In the genomic region with DNA sequence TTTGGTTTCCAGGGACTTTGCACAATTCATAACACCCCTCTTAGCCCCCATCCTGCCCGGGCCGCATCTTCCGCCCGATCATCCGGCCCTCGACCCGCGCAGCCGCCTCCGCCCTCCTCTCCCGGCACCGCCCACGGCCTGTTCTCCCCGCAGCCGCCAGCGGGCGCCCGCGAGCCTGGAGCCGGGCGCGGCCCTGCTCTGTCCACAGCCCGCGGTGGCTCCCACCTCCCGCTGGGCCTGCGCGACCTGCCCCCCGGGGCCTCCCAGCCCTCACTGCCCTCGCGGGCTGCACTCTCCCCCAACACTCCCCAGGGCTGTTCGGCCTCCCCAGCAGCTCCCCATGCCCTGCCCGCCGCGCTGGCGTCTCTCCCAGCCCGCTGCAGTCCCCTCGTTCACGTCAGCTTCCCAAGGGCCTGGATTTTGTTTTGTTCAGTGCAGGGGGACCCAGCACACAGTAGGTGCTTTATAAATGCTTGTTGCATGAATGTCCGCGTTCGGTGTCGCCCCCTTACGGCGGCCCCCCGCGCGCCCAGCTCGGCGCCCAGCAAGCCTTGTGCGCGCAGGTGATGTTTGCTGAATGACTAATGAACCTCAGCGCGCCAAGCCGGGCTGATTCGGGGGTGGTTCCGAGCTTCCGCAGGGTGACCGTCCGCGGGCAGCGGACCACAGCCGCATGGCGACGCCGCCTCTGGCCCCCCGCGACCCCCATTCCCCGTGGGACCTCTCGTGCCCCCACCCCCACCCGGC, we compare ENCODE assay signal across 1 cellular context.
TF ChIP-seq lines count a peak whose summit lies in the region.

No MANE protein-coding gene starts in this region.

TF ChIP-seq in SK-N-SH, 30 proteins besides CTCF, POLR2A, EP300 and RAD21 (continued from another document):
- TF ChIP-seq NRF1 (IDR thresholded peaks at IDR 0.05; ENCODE audit: low read depth, low read length): peak; percentile 62
- TF ChIP-seq REST (IDR thresholded peaks at IDR 0.05; ENCODE audit: low read depth, low read length): peak; percentile 58; the same call in 1 of the 2 replicates
- no peak for TF ChIP-seq EZH2phosphoT487 (IDR thresholded peaks at IDR 0.05; ENCODE audit: borderline replicate concordance, low read depth)
- TF ChIP-seq FOXJ3 (CRISPR knock-in tag; IDR thresholded peaks at IDR 0.05): no peak
- TF ChIP-seq TEAD4 (IDR thresholded peaks at IDR 0.05; ENCODE audit: borderline replicate concordance, insufficient read depth): no peak
- TF ChIP-seq POLR2AphosphoS5 (IDR thresholded peaks at IDR 0.05; ENCODE audit: low read depth, low read length): no peak
- TF ChIP-seq CHD2 (IDR thresholded peaks at IDR 0.05; ENCODE audit: low read length, partially characterized antibody): peak; percentile 21
